In the genomic region with DNA sequence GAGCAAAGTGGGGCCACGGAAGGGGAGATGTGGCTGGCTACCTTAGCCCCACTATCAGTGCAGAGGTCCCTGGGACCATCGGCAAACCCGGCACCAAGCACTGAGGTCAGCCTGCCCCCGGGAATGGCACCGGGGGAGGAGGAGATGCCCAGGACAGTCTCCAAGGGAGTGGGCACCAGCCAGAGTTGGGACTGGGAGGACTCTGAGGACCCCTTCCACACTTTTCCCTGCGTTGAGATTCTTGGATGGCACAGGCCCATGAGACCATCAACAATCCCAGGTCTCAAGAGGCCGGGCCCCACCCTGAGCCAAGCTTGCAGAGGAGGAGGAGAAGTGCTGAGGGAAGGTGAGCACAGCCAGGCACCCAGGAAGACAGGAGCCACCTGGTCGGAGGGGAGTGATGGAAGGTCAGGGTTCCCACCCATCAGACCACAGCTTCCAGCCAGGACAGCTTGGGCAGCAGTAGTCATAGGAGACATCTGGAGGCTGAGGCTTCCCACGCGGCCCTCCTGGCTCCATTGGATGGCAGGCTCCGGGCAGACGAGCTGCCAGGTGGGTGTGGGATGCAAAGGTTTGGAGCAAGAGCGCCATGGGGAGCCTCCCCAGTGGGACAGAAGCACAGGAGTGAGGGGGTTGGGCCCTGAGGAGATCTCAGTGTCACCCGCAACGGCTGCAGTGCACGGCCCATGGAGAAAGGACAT, we compare ENCODE assay signal across 23 cellular contexts. TPM values are rescaled to one million over a fixed set of nuclear protein-coding genes. Genes with fewer than 3 reads are reported as not detected.
DNase-seq lines count a peak whose midpoint lies in the region; ATAC-seq and TF ChIP-seq lines count a peak whose summit lies in the region.
"Had no signal": no experiment of that assay in that cellular context is flagged by ENCODE, and none has a peak within 500 bp of the region (broad histone marks: within the 10 kb centered on the region; RNA-seq: fewer than 3 reads in every experiment).

No MANE protein-coding gene starts in this region.

- TF ChIP-seq EP300 in suprapubic skin (IDR thresholded peaks at IDR 0.05), result no peak

- no peak overlapping the region for H2BK5ac ChIP-seq in H9 (ENCODE audit: insufficient read length, low read length)

- H3K27me3 ChIP-seq in H9 (ENCODE audit: insufficient read depth, low read length) (no peaks in the 10 kb centered on the region), endodermal cell (ENCODE audit: control insufficient read depth, insufficient read depth, low read length, poor library complexity, severe bottlenecking) (no peaks in the 10 kb centered on the region), suprapubic skin (no peaks in the 10 kb centered on the region), GM23338 (ENCODE audit: insufficient read depth) (no peaks in the 10 kb centered on the region)
- H3K27me3 ChIP-seq: body of pancreas had no signal

- no peaks in the 10 kb centered on the region for H3K36me3 ChIP-seq in endodermal cell (ENCODE audit: control insufficient read depth, insufficient read depth, low read length)
- no peaks in the 10 kb centered on the region for H3K36me3 ChIP-seq in suprapubic skin
- no peaks in the 10 kb centered on the region for H3K36me3 ChIP-seq in GM23338 (ENCODE audit: insufficient read depth)
- H3K36me3 ChIP-seq: esophagus squamous epithelium had no signal

- H3K23ac ChIP-seq in H9 (ENCODE audit: insufficient read length, low read depth, low read length), result no peak overlapping the region

- H4K8ac ChIP-seq in H9 (replicated peaks; ENCODE audit: insufficient read length, low read depth, low read length), result no peak overlapping the region

- no peak overlapping the region for H3T11ph ChIP-seq in H9 (ENCODE audit: low read length)

- H2BK15ac ChIP-seq in H9 (ENCODE audit: low read depth, low read length), result no peak overlapping the region

- H2BK20ac ChIP-seq in H9 (ENCODE audit: low read depth, low read length, poor library complexity, severe bottlenecking), result no peak overlapping the region

- H3K79me1 ChIP-seq in H9 (ENCODE audit: insufficient read depth, low read depth, low read length, poor library complexity, severe bottlenecking), result no peaks in the 10 kb centered on the region

- WGBS in H9 (ENCODE audit: extremely low coverage, insufficient read length, low lambda C conversion rate), result no CpG with 5 or more reads among the region's 16 CpGs
- 89 to 97% methylated on average over 7 to 16 of the region's 16 CpGs for WGBS in endodermal cell (ENCODE audit: insufficient coverage in 1 of 2, insufficient read length in 1 of 2), 2 experiments
- WGBS in suprapubic skin, result 82% methylated on average over 13 of the region's 16 CpGs

- DNase-seq in activated effector memory CD4-positive, alpha-beta T cell treated with anti-CD3 and anti-CD28 coated beads, Interleukin-2, amount 50 U/mL, for 16 hours, result peak; percentile 45
- DNase-seq in activated effector memory CD4-positive, alpha-beta T cell treated with Interleukin-2 at 50 U/mL for 16 hours, result no peak
- DNase-seq in H9, result peak; percentile 25
- peak; percentile 42 for DNase-seq in endodermal cell
- peak; percentile 44 to 57 for DNase-seq in suprapubic skin (ENCODE audit: low spot score in 2 of 2)
- no peak for DNase-seq in stimulated activated CD4-positive, alpha-beta T cell treated with anti-CD3 and anti-CD28 coated beads, Interleukin-15, amount 100 ng/mL, for 24 hours
- DNase-seq in GM13976 (ENCODE audit: low spot score), result no peak
- no peak for DNase-seq in GM23338 (ENCODE audit: low spot score)
- DNase-seq: activated CD4-positive, alpha-beta T cell treated with anti-CD3 and anti-CD28 coated beads, Interleukin-2, amount 50 U/mL, for 1 hour; activated T-cell treated with anti-CD3 and anti-CD28 coated beads, Interleukin-2, amount 50 U/mL, for 48 hours; body of pancreas; CD8-positive, alpha-beta T cell; DND-41; effector CD8-positive, alpha-beta T cell; esophagus squamous epithelium; NCI-H2029 treated with DMSO at 0.1 percent for 48 hours; NCI-H446 treated with DMSO at 0.1 percent for 48 hours; stimulated activated naive CD4-positive, alpha-beta T cell treated with Interleukin-2 at 50 U/mL for 16 hours; SW 1271; trophoblast cell had no signal

- H3K79me2 ChIP-seq in H9 (ENCODE audit: insufficient read depth, low read length) (no peaks in the 10 kb centered on the region), GM23338 (replicated peaks; ENCODE audit: insufficient read depth) (no peaks in the 10 kb centered on the region)

- H3K18ac ChIP-seq in H9 (ENCODE audit: insufficient read length, low read depth, low read length), result no peak overlapping the region

- H4K91ac ChIP-seq in H9 (ENCODE audit: insufficient read length, low read depth, low read length), result no peak overlapping the region

- in situ Hi-C loops in GM13976 (cut with MboI; ENCODE audit: low sequenced_read_pairs, unreplicated experiment), result no loop called here

- no peak overlapping the region for H3K4me3 Mint-ChIP-seq in H9
- no peak overlapping the region for H3K4me3 Mint-ChIP-seq in endodermal cell
- no peak overlapping the region for H3K4me3 Mint-ChIP-seq in GM23338
- H3K4me3 Mint-ChIP-seq: activated naive CD8-positive, alpha-beta T cell; CD8-positive, alpha-beta T cell; naive thymus-derived CD8-positive, alpha-beta T cell had no signal

- no peak for TF ChIP-seq CTCF in H9 (conservative IDR thresholded peaks at IDR 0.05)
- TF ChIP-seq CTCF in endodermal cell (conservative IDR thresholded peaks at IDR 0.05), result no peak
- TF ChIP-seq CTCF in suprapubic skin (IDR thresholded peaks at IDR 0.05), result no peak
- TF ChIP-seq CTCF in GM13976 (IDR thresholded peaks at IDR 0.05; ENCODE audit: borderline replicate concordance, control extremely low read depth, extremely low read depth, insufficient read depth, missing control alignments), result no peak
- TF ChIP-seq CTCF in GM23338 (conservative IDR thresholded peaks at IDR 0.05; ENCODE audit: low read depth in 2 of 2), result no peak

- TF ChIP-seq POLR2A in suprapubic skin (IDR thresholded peaks at IDR 0.05), result no peak

- peaks cover 3% of the 10 kb centered on the region; the same call in 1 of the 2 replicates for H3K9me2 ChIP-seq in GM23338 (ENCODE audit: insufficient read depth)

- H3K27ac Mint-ChIP-seq in H9 (no peak overlapping the region; a peak in 1 of 7 replicates), endodermal cell (no peak overlapping the region), GM23338 (no peak overlapping the region)
- H3K27ac Mint-ChIP-seq: activated naive CD8-positive, alpha-beta T cell; CD8-positive, alpha-beta T cell had no signal

- no peak overlapping the region for H3K4ac ChIP-seq in H9 (ENCODE audit: low read depth, low read length)

- H3K4me1 ChIP-seq in H9 (ENCODE audit: insufficient read depth, low read length) (no peaks in the 10 kb centered on the region), endodermal cell (ENCODE audit: control insufficient read depth, insufficient read depth, low read length) (no peaks in the 10 kb centered on the region), suprapubic skin (peaks cover 23% of the 10 kb centered on the region), GM23338 (ENCODE audit: insufficient read depth) (peaks cover 7% of the 10 kb centered on the region)

- no peak overlapping the region for H2AK5ac ChIP-seq in H9 (ENCODE audit: insufficient read length, low read length)

- H2AFZ ChIP-seq in H9 (ENCODE audit: low read length) (no peak overlapping the region), GM23338 (no peak overlapping the region)

- no peaks in the 10 kb centered on the region for H3K27me3 Mint-ChIP-seq in H9 (ENCODE audit: low read depth)
- peaks cover 2% of the 10 kb centered on the region for H3K27me3 Mint-ChIP-seq in endodermal cell (ENCODE audit: insufficient read depth)
- peaks cover 3% of the 10 kb centered on the region for H3K27me3 Mint-ChIP-seq in GM23338 (ENCODE audit: insufficient read depth, low read depth, poor library complexity)
- H3K27me3 Mint-ChIP-seq: activated naive CD8-positive, alpha-beta T cell had no signal

- H3K4me3 ChIP-seq in endodermal cell (ENCODE audit: low read length), result no peak overlapping the region
- no peak overlapping the region for H3K4me3 ChIP-seq in suprapubic skin
- H3K4me3 ChIP-seq in GM23338, result no peak overlapping the region
- H3K4me3 ChIP-seq: body of pancreas, esophagus squamous epithelium had no signal

- H3K4me1 Mint-ChIP-seq in H9 (peaks cover 13 to 15% of the 10 kb centered on the region in 2 experiments), endodermal cell (peaks cover 8% of the 10 kb centered on the region), GM23338 (peaks cover 11% of the 10 kb centered on the region)
- H3K4me1 Mint-ChIP-seq: naive thymus-derived CD8-positive, alpha-beta T cell had no signal

- H2BK120ac ChIP-seq in H9 (ENCODE audit: low read depth, low read length, poor library complexity, severe bottlenecking), result no peak overlapping the region

- no peaks in the 10 kb centered on the region for H4K20me1 ChIP-seq in H9 (ENCODE audit: control insufficient read depth, insufficient read depth, insufficient read length)
- no peaks in the 10 kb centered on the region for H4K20me1 ChIP-seq in GM23338 (replicated peaks; ENCODE audit: insufficient read depth)

- no peak overlapping the region for H3K56ac ChIP-seq in H9 (ENCODE audit: insufficient read length, low read depth, low read length)

- H3K23me2 ChIP-seq in H9 (ENCODE audit: insufficient read length, low read depth, low read length, poor library complexity, severe bottlenecking), result no peaks in the 10 kb centered on the region

- no peak overlapping the region for H3K4me2 ChIP-seq in H9 (ENCODE audit: insufficient read depth, insufficient read length, low read length)
- H3K4me2 ChIP-seq in GM23338, result no peak overlapping the region

- H3K14ac ChIP-seq in H9 (ENCODE audit: insufficient read depth, low read length), result no peak overlapping the region; the same call in 1 of the 2 replicates

- no peak overlapping the region for H2BK12ac ChIP-seq in H9 (ENCODE audit: insufficient read length, low read depth, low read length)

- no peak for ATAC-seq in GM23338
- ATAC-seq: body of pancreas; CD8-positive, alpha-beta T cell; naive thymus-derived CD8-positive, alpha-beta T cell had no signal

- H3K9ac ChIP-seq in H9 (ENCODE audit: extremely low read depth, insufficient read length, low read length) (no peak overlapping the region), endodermal cell (ENCODE audit: extremely low read depth, low read length, poor library complexity, severe bottlenecking) (no peak overlapping the region)

- H3F3A ChIP-seq in GM23338 (replicated peaks; ENCODE audit: low read depth), result no peaks in the 10 kb centered on the region

- H4K5ac ChIP-seq in H9 (ENCODE audit: insufficient read length, low read depth, low read length), result no peak overlapping the region

- H3K36me3 Mint-ChIP-seq in H9 (ENCODE audit: insufficient read depth in 1 of 3, low read depth in 3 of 3) (no peaks in the 10 kb centered on the region), endodermal cell (ENCODE audit: low read depth) (no peaks in the 10 kb centered on the region), GM23338 (ENCODE audit: low read depth) (no peaks in the 10 kb centered on the region)
- H3K36me3 Mint-ChIP-seq: activated naive CD8-positive, alpha-beta T cell; CD8-positive, alpha-beta T cell; naive thymus-derived CD8-positive, alpha-beta T cell had no signal

- no peaks in the 10 kb centered on the region for H3K9me3 Mint-ChIP-seq in H9
- H3K9me3 Mint-ChIP-seq in endodermal cell, result no peaks in the 10 kb centered on the region
- H3K9me3 Mint-ChIP-seq in GM23338, result no peaks in the 10 kb centered on the region; the same call in 2 of the 3 replicates
- H3K9me3 Mint-ChIP-seq: CD8-positive, alpha-beta T cell; naive thymus-derived CD8-positive, alpha-beta T cell had no signal

- H3K27ac ChIP-seq in H9 (ENCODE audit: insufficient read length, low read depth, low read length) (no peak overlapping the region), endodermal cell (ENCODE audit: low read depth, low read length) (no peak overlapping the region), suprapubic skin (no peak overlapping the region), GM23338 (ENCODE audit: low read depth) (no peak overlapping the region)
- H3K27ac ChIP-seq: body of pancreas, esophagus squamous epithelium had no signal

- H3K9me3 ChIP-seq in H9 (ENCODE audit: control insufficient read depth, low read depth, low read length) (no peaks in the 10 kb centered on the region), endodermal cell (ENCODE audit: control insufficient read depth, low read length) (no peaks in the 10 kb centered on the region), suprapubic skin (no peaks in the 10 kb centered on the region)
- H3K9me3 ChIP-seq: body of pancreas, esophagus squamous epithelium had no signal

RNA-seq across cellular contexts. Expression of a gene that starts 2.6 kb away (rescaled TPM):
- total RNA-seq in H9 (2021) (not detected in 2 replicates), endodermal cell (not detected), suprapubic skin (under 1 TPM in 1 of 4 donors, not detected in 3; 0.34 TPM)
- polyA plus RNA-seq in endodermal cell (2013, experiment 1 of 2), result not detected
- not detected for polyA plus RNA-seq in endodermal cell (2013, experiment 2 of 2)
- not detected in 2 replicates for total RNA-seq in GM23338 (2014; rRNA removed; shearing (Covaris generic))
- not detected in 2 replicates for polyA plus RNA-seq in GM23338 (2016; fragmentation: Nextera tagmentation; extraction: Ambion mirVana)
- total RNA-seq: body of pancreas; CD8-positive, alpha-beta T cell; chondrocyte; esophagus squamous epithelium; naive thymus-derived CD8-positive, alpha-beta T cell had no signal
- polyA plus RNA-seq: naive thymus-derived CD8-positive, alpha-beta T cell had no signal

RNA-seq across cellular contexts. Expression of a gene that starts 16.5 kb away (rescaled TPM):
- total RNA-seq in H9 (2021) (0.17 and 0.18 TPM in 2 replicates), endodermal cell (under 1 TPM; 0.11 to 0.35 TPM), suprapubic skin (1 to 10 TPM in 1 of 4 donors, under 1 TPM in 2, not detected in 1; 0.44 to 3.2 (median 0.98) TPM)
- 1.00 TPM for polyA plus RNA-seq in endodermal cell (2013, experiment 1 of 2)
- 1.3 TPM for polyA plus RNA-seq in endodermal cell (2013, experiment 2 of 2)
- 0.14 and 0.85 TPM in 2 replicates for total RNA-seq in GM23338 (2014; rRNA removed; shearing (Covaris generic))
- polyA plus RNA-seq in GM23338 (2016; fragmentation: Nextera tagmentation; extraction: Ambion mirVana), result 0.16 and 0.42 TPM in 2 replicates
- total RNA-seq: CD8-positive, alpha-beta T cell had no signal
- polyA plus RNA-seq: naive thymus-derived CD8-positive, alpha-beta T cell had no signal

Comparison
In these comparisons a context has a peak if more than half of its experiments do, and no peak if none do; other contexts are left out.
1. DNase-seq: peak in activated effector memory CD4-positive, alpha-beta T cell treated with anti-CD3 and anti-CD28 coated beads, Interleukin-2, amount 50 U/mL, for 16 hours (single experiment), H9 (single experiment), endodermal cell (single experiment) and suprapubic skin (2 of 2); none in activated effector memory CD4-positive, alpha-beta T cell treated with Interleukin-2 at 50 U/mL for 16 hours (single experiment), stimulated activated CD4-positive, alpha-beta T cell treated with anti-CD3 and anti-CD28 coated beads, Interleukin-15, amount 100 ng/mL, for 24 hours (single experiment), GM13976 (single experiment) and GM23338 (single experiment).